Comparison of ENCODE assay signal across 24 cellular contexts in the genomic region with DNA sequence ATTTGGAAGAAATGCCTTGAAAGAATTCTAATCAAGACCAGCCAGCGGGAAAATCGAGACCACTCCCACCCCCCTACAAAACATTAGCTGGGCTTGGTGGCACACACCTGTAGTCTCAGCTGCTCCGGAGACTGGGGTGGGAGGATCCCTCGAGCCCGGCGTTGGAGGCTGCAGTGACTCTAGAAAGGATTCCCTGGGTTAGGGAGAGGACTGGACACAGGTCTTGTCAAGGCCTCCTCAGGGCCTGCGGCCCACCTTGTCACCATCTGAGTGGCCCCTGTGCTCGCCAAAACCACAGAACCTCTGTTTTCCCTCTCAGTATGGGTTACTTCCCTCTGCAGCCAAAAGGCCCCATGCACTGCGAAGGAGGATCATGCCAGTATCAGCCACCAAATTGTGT. TPM values are rescaled to one million over a fixed set of nuclear protein-coding genes. Genes with fewer than 3 reads are reported as not detected.
DNase-seq lines count a peak whose midpoint lies in the region; ATAC-seq and TF ChIP-seq lines count a peak whose summit lies in the region.
"Had no signal": no experiment of that assay in that cellular context is flagged by ENCODE, and none has a peak within 500 bp of the region (broad histone marks: within the 10 kb centered on the region; RNA-seq: fewer than 3 reads in every experiment).

No MANE protein-coding gene starts in this region.

- H3K9me3 ChIP-seq in neural cell (ENCODE audit: low read length) (no peaks in the 10 kb centered on the region), neural progenitor cell (ENCODE audit: low read depth) (no peaks in the 10 kb centered on the region), neuronal stem cell (replicated peaks in 1 of 2; ENCODE audit: control insufficient read depth in 2 of 2, insufficient read depth in 1 of 2, low read depth in 1 of 2, low read length in 2 of 2) (peaks cover 0 to 1% of the 10 kb centered on the region in 2 donors), mucosa of descending colon (no peaks in the 10 kb centered on the region)
- H3K9me3 ChIP-seq: BE2C, BLaER1 had no signal

- no peak overlapping the region for H3K14ac ChIP-seq in neuronal stem cell (ENCODE audit: low read length)

- no peak overlapping the region for H3K4ac ChIP-seq in neuronal stem cell (ENCODE audit: low read length)

- H3K27ac ChIP-seq in neural cell (ENCODE audit: low read length) (no peak overlapping the region), neural progenitor cell (no peak overlapping the region), neuronal stem cell (replicated peaks; ENCODE audit: low read length) (no peak overlapping the region), coronary artery (no peak overlapping the region)
- H3K27ac ChIP-seq: BLaER1 had no signal

- H3K27ac Mint-ChIP-seq in neural progenitor cell = no peak overlapping the region
- H3K27ac Mint-ChIP-seq in stimulated activated memory B cell treated with anti-CD40 and anti-IgM and Interleukin-4, amounts not matched to agents 10 μg/mL and 1 μg/mL and 100 μg/mL, for 72 hours = no peak overlapping the region
- H3K27ac Mint-ChIP-seq: CD14-positive monocyte; CD4-positive, alpha-beta memory T cell; CD4-positive, CD25-positive, alpha-beta regulatory T cell; CD8-positive, alpha-beta memory T cell had no signal

- H2BK15ac ChIP-seq in neuronal stem cell (ENCODE audit: low read length) = no peak overlapping the region

- no peak overlapping the region for H4K91ac ChIP-seq in neuronal stem cell (ENCODE audit: low read depth, low read length, poor library complexity)

- H3K36me3 ChIP-seq in neural cell (ENCODE audit: insufficient read depth, low read length) (no peaks in the 10 kb centered on the region), neural progenitor cell (no peaks in the 10 kb centered on the region), neuronal stem cell (replicated peaks in 1 of 2; ENCODE audit: control insufficient read depth in 2 of 2, insufficient read depth in 2 of 2, low read length in 2 of 2) (no peaks in the 10 kb centered on the region), mucosa of descending colon (ENCODE audit: low read depth) (no peaks in the 10 kb centered on the region)
- H3K36me3 ChIP-seq: BE2C, BLaER1 had no signal

- no peak overlapping the region for H4K8ac ChIP-seq in neuronal stem cell (ENCODE audit: low read depth, low read length)

- intact Hi-C loops in mucosa of descending colon (cut with DNase I, micrococcal nuclease) = no loop called here

- WGBS in neuronal stem cell (ENCODE audit: extremely low coverage in 2 of 2, insufficient read length in 2 of 2, insufficient replicate concordance in 1 of 2), 2 donors = no CpG with 5 or more reads among the region's 9 CpGs

- H2AK5ac ChIP-seq in neuronal stem cell (ENCODE audit: low read depth, low read length) = no peak overlapping the region

- H3K4me2 ChIP-seq in neural cell (ENCODE audit: low read length) (no peak overlapping the region), neural progenitor cell (no peak overlapping the region), neuronal stem cell (ENCODE audit: insufficient read depth, low read length, poor library complexity, severe bottlenecking) (no peak overlapping the region)
- H3K4me2 ChIP-seq: BLaER1 had no signal

- H3K9me2 ChIP-seq in neural cell (ENCODE audit: insufficient read depth, low read length) = no peaks in the 10 kb centered on the region

- no peak overlapping the region for H2BK120ac ChIP-seq in neuronal stem cell (ENCODE audit: low read depth, low read length)

- H3K9ac ChIP-seq in neural cell (ENCODE audit: low read length) = no peak overlapping the region
- no peak overlapping the region for H3K9ac ChIP-seq in neural progenitor cell
- no peak overlapping the region for H3K9ac ChIP-seq in neuronal stem cell (ENCODE audit: low read depth, low read length, poor library complexity)
- H3K9ac ChIP-seq: BLaER1 had no signal

- no peaks in the 10 kb centered on the region for H3F3A ChIP-seq in neural cell (ENCODE audit: insufficient read depth, low read length, poor library complexity, severe bottlenecking)
- no peaks in the 10 kb centered on the region for H3F3A ChIP-seq in neural progenitor cell (ENCODE audit: low read depth)

- no peak overlapping the region for H2BK5ac ChIP-seq in neuronal stem cell (ENCODE audit: low read length)

- peaks cover 3% of the 10 kb centered on the region for H3K9me3 Mint-ChIP-seq in neural progenitor cell
- H3K9me3 Mint-ChIP-seq in stimulated activated memory B cell treated with anti-CD40 and anti-IgM and Interleukin-4, amounts not matched to agents 10 μg/mL and 1 μg/mL and 100 μg/mL, for 72 hours = peaks cover 3% of the 10 kb centered on the region
- H3K9me3 Mint-ChIP-seq: CD8-positive, alpha-beta memory T cell had no signal

- no peaks in the 10 kb centered on the region for H3K4me1 ChIP-seq in neural progenitor cell
- H3K4me1 ChIP-seq in neuronal stem cell (ENCODE audit: control insufficient read depth in 2 of 2, insufficient read depth in 1 of 2, low read depth in 1 of 2, low read length in 2 of 2) = peaks cover 0 to 9% of the 10 kb centered on the region in 2 donors
- H3K4me1 ChIP-seq in mucosa of descending colon (ENCODE audit: low read depth) = no peaks in the 10 kb centered on the region
- H3K4me1 ChIP-seq: BE2C, BLaER1 had no signal

- TF ChIP-seq EP300 in neural cell (conservative IDR thresholded peaks at IDR 0.05; ENCODE audit: poor library complexity, severe bottlenecking) = no peak

- H3K36me3 Mint-ChIP-seq in neural progenitor cell = no peaks in the 10 kb centered on the region
- no peaks in the 10 kb centered on the region for H3K36me3 Mint-ChIP-seq in stimulated activated memory B cell treated with anti-CD40 and anti-IgM and Interleukin-4, amounts not matched to agents 10 μg/mL and 1 μg/mL and 100 μg/mL, for 72 hours
- H3K36me3 Mint-ChIP-seq: CD14-positive monocyte; CD4-positive, alpha-beta memory T cell; CD4-positive, CD25-positive, alpha-beta regulatory T cell; CD8-positive, alpha-beta memory T cell had no signal

- peaks cover 31% of the 10 kb centered on the region for H3K4me1 Mint-ChIP-seq in neural progenitor cell
- H3K4me1 Mint-ChIP-seq in stimulated activated memory B cell treated with anti-CD40 and anti-IgM and Interleukin-4, amounts not matched to agents 10 μg/mL and 1 μg/mL and 100 μg/mL, for 72 hours = no peaks in the 10 kb centered on the region
- H3K4me1 Mint-ChIP-seq: CD14-positive monocyte; CD4-positive, alpha-beta memory T cell; CD4-positive, CD25-positive, alpha-beta regulatory T cell; CD8-positive, alpha-beta memory T cell had no signal

- no peak for DNase-seq in neural progenitor cell (ENCODE audit: low spot score)
- no peak for DNase-seq in neuronal stem cell (ENCODE audit: low spot score)
- no peak for DNase-seq in mucosa of descending colon
- DNase-seq in activated T-cell treated with anti-CD3 and anti-CD28 coated beads, Interleukin-2, amount 50 U/mL, for 48 hours = no peak
- no peak for DNase-seq in coronary artery (ENCODE audit: low spot score)
- no peak for DNase-seq in GDM1 (lab: John Stamatoyannopoulos, UW)
- DNase-seq: 8988T; ACHN; BE2C; CD4-positive, alpha-beta memory T cell; CD4-positive, CD25-positive, alpha-beta regulatory T cell; CD8-positive, alpha-beta memory T cell; COR-L47; DMS 273 treated with DMSO at 0.1 percent for 48 hours; DMS53; DMS79; DND-41; EL; GF-D8 had no signal

- H4K20me1 ChIP-seq in neural cell (ENCODE audit: insufficient read depth) = no peaks in the 10 kb centered on the region
- H4K20me1 ChIP-seq in neural progenitor cell (ENCODE audit: low read depth) = no peaks in the 10 kb centered on the region
- H4K20me1 ChIP-seq: BLaER1 had no signal

- H3K4me3 ChIP-seq in neural cell (ENCODE audit: low read length) (no peak overlapping the region), neural progenitor cell (no peak overlapping the region), neuronal stem cell (ENCODE audit: low read length in 2 of 2) (no peak overlapping the region), mucosa of descending colon (no peak overlapping the region), coronary artery (no peak overlapping the region)
- H3K4me3 ChIP-seq: BLaER1, GM12878 had no signal

- no peaks in the 10 kb centered on the region for H3K27me3 ChIP-seq in neural cell (ENCODE audit: insufficient read depth, low read depth, low read length)
- no peaks in the 10 kb centered on the region for H3K27me3 ChIP-seq in neural progenitor cell
- no peaks in the 10 kb centered on the region for H3K27me3 ChIP-seq in neuronal stem cell (ENCODE audit: control insufficient read depth in 3 of 3, insufficient read depth in 3 of 3, low read depth in 1 of 3, low read length in 3 of 3)
- H3K27me3 ChIP-seq: BE2C, BLaER1 had no signal

- TF ChIP-seq CTCF in neural cell (IDR thresholded peaks at IDR 0.05; ENCODE audit: poor library complexity, severe bottlenecking) (no peak), neural progenitor cell (IDR thresholded peaks at IDR 0.05) (no peak), mucosa of descending colon (IDR thresholded peaks at IDR 0.05) (no peak), coronary artery (IDR thresholded peaks at IDR 0.05) (no peak)

- H3K4me3 Mint-ChIP-seq in neural progenitor cell = no peak overlapping the region
- H3K4me3 Mint-ChIP-seq in stimulated activated memory B cell treated with anti-CD40 and anti-IgM and Interleukin-4, amounts not matched to agents 10 μg/mL and 1 μg/mL and 100 μg/mL, for 72 hours = no peak overlapping the region
- H3K4me3 Mint-ChIP-seq: CD14-positive monocyte; CD4-positive, alpha-beta memory T cell; CD4-positive, CD25-positive, alpha-beta regulatory T cell; CD8-positive, alpha-beta memory T cell had no signal

- H3K79me1 ChIP-seq in neuronal stem cell (ENCODE audit: low read depth, low read length) = no peaks in the 10 kb centered on the region

- H3K23ac ChIP-seq in neuronal stem cell (ENCODE audit: low read depth, low read length, poor library complexity) = no peak overlapping the region

- peak overlapping the region; percentile 14 for H2AFZ ChIP-seq in neural cell (ENCODE audit: low read depth, low read length)
- H2AFZ ChIP-seq in neural progenitor cell (replicated peaks) = peak overlapping the region; percentile 50
- peak overlapping the region; percentile 82 for H2AFZ ChIP-seq in neuronal stem cell (ENCODE audit: low read length)

- no peak overlapping the region for H3K18ac ChIP-seq in neuronal stem cell (ENCODE audit: low read length)

- no peak for TF ChIP-seq RAD21 in neural cell (conservative IDR thresholded peaks at IDR 0.05)

- H2BK12ac ChIP-seq in neuronal stem cell (ENCODE audit: low read length) = no peak overlapping the region

- H3K79me2 ChIP-seq in neural cell (replicated peaks; ENCODE audit: insufficient read depth, low read length) (no peaks in the 10 kb centered on the region), neural progenitor cell (ENCODE audit: low read depth) (no peaks in the 10 kb centered on the region)

- H3K27me3 Mint-ChIP-seq in neural progenitor cell (ENCODE audit: insufficient read depth, low read depth) = peaks cover 7% of the 10 kb centered on the region
- peaks cover 23% of the 10 kb centered on the region for H3K27me3 Mint-ChIP-seq in stimulated activated memory B cell treated with anti-CD40 and anti-IgM and Interleukin-4, amounts not matched to agents 10 μg/mL and 1 μg/mL and 100 μg/mL, for 72 hours

- ATAC-seq in stimulated activated memory B cell treated with anti-CD40 and anti-IgM and Interleukin-4, amounts not matched to agents 10 μg/mL and 1 μg/mL and 100 μg/mL, for 72 hours = peak; percentile 32
- no peak for ATAC-seq in mucosa of descending colon
- ATAC-seq: GM12878 had no signal

RNA-seq across cellular contexts. Expression of a gene that starts 16.5 kb away (rescaled TPM):
- 76.8 and 77.4 TPM in 2 replicates for polyA plus RNA-seq in neural cell
- polyA minus RNA-seq in neural cell = 74.7 and 77.9 TPM in 2 replicates
- total RNA-seq in neural progenitor cell (ENCODE audit: low replicate concordance) (73.7 and 83.5 TPM in 2 replicates), mucosa of descending colon (100 to 1,000 TPM; 172 to 414 (median 333) TPM)
- 79.9 TPM for polyA plus RNA-seq in neuronal stem cell (2013, experiment 1 of 2)
- polyA plus RNA-seq in neuronal stem cell (2013, experiment 2 of 2) = 79.2 TPM
- total RNA-seq: CD4-positive, alpha-beta memory T cell had no signal

Comparison
In these comparisons a context has a peak if more than half of its experiments do, and no peak if none do; other contexts are left out.
1. H2AFZ ChIP-seq: peak in every context shown above with its lines; median percentile 82 in neuronal stem cell; 50 in neural progenitor cell; 14 in neural cell.